Comparison of ENCODE assay signal across 25 cellular contexts in genomic region chr3:118075873-118076272, GRCh38.
"Had no signal": no experiment of that assay in that cellular context is flagged by ENCODE, and none has a peak within 500 bp of the region (broad histone marks: within the 10 kb centered on the region; RNA-seq: fewer than 3 reads in every experiment).

No MANE protein-coding gene starts in this region.

- FAIRE-seq: kidney had no signal

- H3K4me1 ChIP-seq: esophagus squamous epithelium, gastroesophageal sphincter, heart left ventricle, lower lobe of right lung, parathyroid adenoma, upper lobe of left lung had no signal

- H3K36me3 Mint-ChIP-seq: activated CD4-positive, alpha-beta memory T cell treated with anti-CD3 and anti-CD28 coated beads for 36 hours; activated naive CD8-positive, alpha-beta T cell treated with anti-CD3 and anti-CD28 coated beads, Interleukin-2, amount 10 ng/mL, durations not matched to agents 7 days and 5 days had no signal

- H3K4me3 Mint-ChIP-seq: activated B cell treated with CpG ODN at 0.5 μM for 24 hours; activated CD4-positive, alpha-beta memory T cell treated with anti-CD3 and anti-CD28 coated beads for 36 hours; activated naive CD4-positive, alpha-beta T cell treated with anti-CD3 and anti-CD28 coated beads for 36 hours; activated naive CD8-positive, alpha-beta T cell treated with anti-CD3 and anti-CD28 coated beads, Interleukin-2, amount 10 ng/mL, durations not matched to agents 7 days and 5 days; activated T-cell treated with anti-CD3 and anti-CD28 coated beads, Interleukin-2, amount 50 U/mL, for 72 hours; endodermal cell; nephron progenitor cell had no signal

- H3K36me3 ChIP-seq: cardiac muscle cell, esophagus squamous epithelium, gastroesophageal sphincter, heart left ventricle, lower lobe of right lung, upper lobe of left lung had no signal

- H3K4me1 Mint-ChIP-seq: activated B cell treated with CpG ODN at 0.5 μM for 24 hours; activated naive CD8-positive, alpha-beta T cell treated with anti-CD3 and anti-CD28 coated beads, Interleukin-2, amount 10 ng/mL, durations not matched to agents 7 days and 5 days had no signal

- H3K4me3 ChIP-seq: cardiac muscle cell, esophagus squamous epithelium, gastroesophageal sphincter, heart left ventricle, lower lobe of right lung, mucosa of descending colon, upper lobe of left lung had no signal

- H3K27me3 Mint-ChIP-seq: activated B cell treated with CpG ODN at 0.5 μM for 24 hours; activated CD4-positive, alpha-beta memory T cell treated with anti-CD3 and anti-CD28 coated beads for 36 hours; activated naive CD8-positive, alpha-beta T cell treated with anti-CD3 and anti-CD28 coated beads, Interleukin-2, amount 10 ng/mL, durations not matched to agents 7 days and 5 days had no signal

- DNase-seq: activated B cell treated with CpG ODN at 0.5 μM for 24 hours; activated CD4-positive, alpha-beta memory T cell treated with anti-CD3 and anti-CD28 coated beads for 36 hours; activated CD4-positive, alpha-beta T cell treated with anti-CD3 and anti-CD28 coated beads for 4 hours; activated effector memory CD4-positive, alpha-beta T cell treated with Interleukin-2 at 50 U/mL for 16 hours; activated naive CD4-positive, alpha-beta T cell treated with anti-CD3 and anti-CD28 coated beads for 36 hours; activated naive CD8-positive, alpha-beta T cell treated with anti-CD3 and anti-CD28 coated beads, Interleukin-2, amount 10 ng/mL, durations not matched to agents 7 days and 5 days; activated T-cell treated with anti-CD3 and anti-CD28 coated beads, Interleukin-2, amount 50 U/mL, for 72 hours; amniotic stem cell; cortex of kidney; endodermal cell; esophagus squamous epithelium; kidney; lower lobe of right lung; mesendoderm; mucosa of descending colon; nephron progenitor cell; nucleus accumbens; stimulated activated CD4-positive, alpha-beta T cell treated with anti-CD3 and anti-CD28 coated beads, Interleukin-4, amount 100 ng/mL, for 24 hours; stimulated activated naive CD4-positive, alpha-beta T cell treated with Interleukin-2 at 50 U/mL for 16 hours; T1000; upper lobe of left lung had no signal

- H3K27me3 ChIP-seq: cardiac muscle cell, esophagus squamous epithelium, gastroesophageal sphincter, heart left ventricle, upper lobe of left lung had no signal

- H3K9me3 ChIP-seq: esophagus squamous epithelium had no signal

- H3K27ac Mint-ChIP-seq: activated B cell treated with CpG ODN at 0.5 μM for 24 hours; activated CD4-positive, alpha-beta memory T cell treated with anti-CD3 and anti-CD28 coated beads for 36 hours; activated naive CD4-positive, alpha-beta T cell treated with anti-CD3 and anti-CD28 coated beads for 36 hours; activated naive CD8-positive, alpha-beta T cell treated with anti-CD3 and anti-CD28 coated beads, Interleukin-2, amount 10 ng/mL, durations not matched to agents 7 days and 5 days; activated T-cell treated with anti-CD3 and anti-CD28 coated beads, Interleukin-2, amount 50 U/mL, for 72 hours; endodermal cell; nephron progenitor cell had no signal

- H3K27ac ChIP-seq: cardiac muscle cell, esophagus squamous epithelium, gastroesophageal sphincter, heart left ventricle, lower lobe of right lung, parathyroid adenoma, upper lobe of left lung had no signal
